In the genomic region with DNA sequence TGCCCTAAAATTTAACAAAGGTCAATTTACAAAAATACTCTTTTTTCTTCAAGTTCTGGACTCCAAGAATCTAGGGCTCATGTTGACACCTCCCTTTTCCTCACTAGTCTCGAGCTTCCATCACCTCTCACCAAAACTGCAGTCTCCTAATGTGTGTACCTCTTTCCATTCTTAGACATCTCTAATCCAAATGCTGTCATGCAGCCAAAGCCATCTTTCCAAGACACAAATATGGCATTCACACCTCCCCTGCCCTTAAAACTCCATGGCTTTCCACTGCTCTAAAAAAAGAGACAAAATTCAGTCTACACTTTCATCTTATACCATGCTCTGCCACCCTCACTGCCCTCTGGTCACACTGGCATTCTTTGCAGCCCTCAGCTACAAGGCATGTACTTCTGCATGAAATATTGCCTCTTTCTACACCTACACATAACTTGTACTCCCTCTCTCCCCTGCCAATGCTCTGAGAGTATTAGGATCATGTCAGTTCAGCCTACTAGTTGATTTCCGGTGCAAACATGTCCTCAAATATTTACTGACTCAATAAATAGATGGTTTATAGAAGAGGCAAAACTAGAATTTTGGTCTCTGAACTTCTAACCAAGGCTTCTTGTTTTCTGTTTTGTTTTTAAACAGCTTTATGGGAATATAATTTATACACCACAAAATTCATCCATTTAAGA, we compare ENCODE assay signal across 1 cellular context.
TF ChIP-seq lines count a peak whose summit lies in the region.

No MANE protein-coding gene starts in this region.

TF ChIP-seq in endothelial cell of umbilical vein, 7 proteins besides CTCF, POLR2A, EP300 and RAD21:
- TF ChIP-seq FOS (IDR thresholded peaks at IDR 0.05; ENCODE audit: borderline replicate concordance, insufficient read depth, low read length) (no peak), EZH2 (IDR thresholded peaks at IDR 0.05; ENCODE audit: borderline replicate concordance, low read depth, low read length, severe bottlenecking) (no peak), GATA2 (IDR thresholded peaks at IDR 0.05; ENCODE audit: insufficient read depth, insufficient read length, low read depth, low read length) (no peak), POLR2AphosphoS5 (IDR thresholded peaks at IDR 0.05; ENCODE audit: insufficient read depth, low read depth, low read length) (no peak), MAX (IDR thresholded peaks at IDR 0.05; ENCODE audit: insufficient read depth, insufficient read length) (no peak), MYC (IDR thresholded peaks at IDR 0.05; ENCODE audit: low read depth, low read length) (no peak), JUN (IDR thresholded peaks at IDR 0.05; ENCODE audit: borderline replicate concordance, insufficient read depth, insufficient read length, low read depth) (no peak)
